In genomic region chr2:221589696-221590095, GRCh38 we compare ENCODE assay signal across 28 cellular contexts.
"Had no signal": no experiment of that assay in that cellular context is flagged by ENCODE, and none has a peak within 500 bp of the region (broad histone marks: within the 10 kb centered on the region; RNA-seq: fewer than 3 reads in every experiment).

No MANE protein-coding gene starts in this region.

- H3K9ac ChIP-seq: KMS-11 had no signal

- H3K27ac ChIP-seq: ascending aorta, cardiac muscle cell, KMS-11, Peyer's patch, RWPE1 had no signal

- H3K27me3 ChIP-seq: ascending aorta, cardiac muscle cell, Peyer's patch had no signal

- H3K4me2 ChIP-seq: KMS-11 had no signal

- H3K4me3 ChIP-seq: ascending aorta, cardiac muscle cell, Peyer's patch had no signal

- DNase-seq: activated CD4-positive, alpha-beta T cell treated with anti-CD3 and anti-CD28 coated beads for 36 hours; activated CD4-positive, alpha-beta T cell treated with anti-CD3 and anti-CD28 coated beads, Interleukin-2, amount 10 ng/mL, durations not matched to agents 7 days and 5 days; activated CD4-positive, alpha-beta T cell treated with anti-CD3 and anti-CD28 coated beads, Interleukin-2, amount 50 U/mL, for 48 hours; activated CD8-positive, alpha-beta T cell treated with anti-CD3 and anti-CD28 coated beads, Interleukin-2, amount 10 ng/mL, durations not matched to agents 7 days and 5 days; activated gamma-delta T cell; activated naive CD4-positive, alpha-beta T cell treated with Interleukin-2 at 50 U/mL for 16 hours; activated naive CD8-positive, alpha-beta T cell treated with anti-CD3 and anti-CD28 coated beads, Interleukin-2, amount 10 ng/mL, durations not matched to agents 7 days and 5 days; activated T-cell treated with anti-CD3 and anti-CD28 coated beads, Interleukin-2, amount 50 U/mL, for 24 hours; amygdala; MM.1S; MV-4-11; NCI-H1092; NCI-H1436 treated with DMSO at 0.1 percent for 48 hours; NCI-H1694 treated with DMSO at 0.1 percent for 48 hours; NCI-H2029; NCI-H345; NCI-H524 treated with DMSO at 0.1 percent for 48 hours; PC-3; Peyer's patch; SIG-M5; SW 1271; T-helper 1 cell; T-helper 2 cell; T-helper 9 cell had no signal

- H3K9me3 ChIP-seq: ascending aorta, Peyer's patch had no signal

- H3K4me1 ChIP-seq: ascending aorta, Peyer's patch had no signal

- H3K36me3 ChIP-seq: ascending aorta, cardiac muscle cell, Peyer's patch had no signal
